20 cellular contexts compared by ENCODE assay signal in the genomic region with DNA sequence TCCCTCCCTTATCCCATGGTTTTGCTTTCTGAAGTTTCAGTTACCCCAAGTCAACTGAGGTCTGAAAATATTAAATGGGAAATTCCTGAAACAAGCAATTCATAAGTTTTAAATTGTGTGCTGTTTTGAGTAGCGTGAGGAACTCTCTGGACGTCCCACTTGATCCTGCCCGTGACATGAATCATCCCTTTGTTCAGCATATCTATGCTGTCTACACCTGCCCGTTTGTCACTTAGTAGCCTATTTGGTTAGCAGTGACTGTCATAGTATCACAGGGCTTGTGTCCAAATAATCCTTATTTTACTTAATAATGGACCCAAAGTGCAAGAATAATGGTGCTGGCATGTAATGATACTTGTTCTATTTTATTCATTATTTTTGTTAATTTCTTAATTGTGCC. TPM values are rescaled to one million over a fixed set of nuclear protein-coding genes. Genes with fewer than 3 reads are reported as not detected.
DNase-seq lines count a peak whose midpoint lies in the region; ATAC-seq, FAIRE-seq and TF ChIP-seq lines count a peak whose summit lies in the region.
"Had no signal": no experiment of that assay in that cellular context is flagged by ENCODE, and none has a peak within 500 bp of the region (broad histone marks: within the 10 kb centered on the region; RNA-seq: fewer than 3 reads in every experiment).

No MANE protein-coding gene starts in this region.

- no peak for ATAC-seq in K562
- ATAC-seq: PC-3 had no signal

- peaks cover 20% of the 10 kb centered on the region for H4K20me1 ChIP-seq in K562 (replicated peaks; ENCODE audit: control insufficient read depth, insufficient read depth, low read length)

- CTCF ChIA-PET in MCF 10A (lab: Yijun Ruan, JAX) = interaction anchor here (1.0 kb wide), 1 partner anchor 12 kb away, joined by 3 read pairs; no protein-coding TSS in a partner anchor
- CTCF ChIA-PET in K562 (lab: Yijun Ruan, JAX; ENCODE audit: low intra/inter-chr PET ratio) = no interaction called here

- peak overlapping the region; percentile 13 for H3K4me2 ChIP-seq in K562 (ENCODE audit: insufficient read depth, low read length)
- H3K4me2 ChIP-seq: KMS-11 had no signal

- TF ChIP-seq CTCF in MCF 10A (IDR thresholded peaks at IDR 0.05; ENCODE audit: unreplicated experiment) = no peak
- TF ChIP-seq CTCF in breast epithelium (IDR thresholded peaks at IDR 0.05) = no peak
- TF ChIP-seq CTCF in K562 (IDR thresholded peaks at IDR 0.05 in 2 of 3, conservative IDR thresholded peaks at IDR 0.05 in 1 of 3; ENCODE audit: insufficient read depth in 2 of 3, low read depth in 1 of 3, low read length in 3 of 3) = no peak
- no peak for TF ChIP-seq CTCF in testis (IDR thresholded peaks at IDR 0.05)

- no peak for TF ChIP-seq RAD21 in K562 (CRISPR knock-in tag; conservative IDR thresholded peaks at IDR 0.05 in 1 of 2, IDR thresholded peaks at IDR 0.05 in 1 of 2)

- H3K36me3 ChIP-seq in breast epithelium (no peaks in the 10 kb centered on the region), K562 (ENCODE audit: control insufficient read depth, insufficient read depth, low read length) (peaks cover 56% of the 10 kb centered on the region), testis (ENCODE audit: low read depth, missing control alignments) (no peaks in the 10 kb centered on the region)

- intact Hi-C loops in MCF 10A (cut with micrococcal nuclease) = no loop called here
- intact Hi-C loops in breast epithelium (cut with DNase I; ENCODE audit: low total_unique reads) = no loop called here
- intact Hi-C loops in K562 (cut with micrococcal nuclease) = loop anchor here (5.0 kb wide), 1 partner anchor 37 kb away; the partner anchor contains the start of gene LATS1
- intact Hi-C loops in testis (cut with DNase I; ENCODE audit: low total_unique reads) = no loop called here

- H3K79me2 ChIP-seq in K562 (ENCODE audit: control insufficient read depth, insufficient read depth, low read length) = peaks cover 99% of the 10 kb centered on the region

- peak overlapping the region; percentile 81 for H3K27ac Mint-ChIP-seq in MCF 10A (ENCODE audit: low read depth, unreplicated experiment)
- H3K27ac Mint-ChIP-seq: B cell; CD4-positive, alpha-beta memory T cell had no signal

- FAIRE-seq in K562 (lab: Jason Lieb, UNC) = no peak

- H3K4me1 ChIP-seq in breast epithelium (peaks cover 0 to 3% of the 10 kb centered on the region in 2 donors), K562 (replicated peaks in 1 of 2; ENCODE audit: control insufficient read depth in 2 of 2, insufficient read depth in 2 of 2, low read length in 2 of 2) (peaks cover 26 to 31% of the 10 kb centered on the region in 2 experiments), testis (peaks cover 6% of the 10 kb centered on the region)

- H3K9me3 ChIP-seq in breast epithelium = no peaks in the 10 kb centered on the region
- H3K9me3 ChIP-seq in K562 (replicated peaks; ENCODE audit: control insufficient read depth, insufficient read depth, low read depth, low read length) = 0 out of 2 replicates have a peak, but pooled peaks cover 2% of the 10 kb centered on the region
- H3K9me3 ChIP-seq in testis = no peaks in the 10 kb centered on the region

- no peaks in the 10 kb centered on the region for H3K27me3 Mint-ChIP-seq in MCF 10A (ENCODE audit: insufficient read depth, unreplicated experiment)
- H3K27me3 Mint-ChIP-seq: B cell; CD4-positive, alpha-beta memory T cell had no signal

- no peaks in the 10 kb centered on the region for H3K9me1 ChIP-seq in K562 (ENCODE audit: control insufficient read depth, insufficient read depth, low read length)

- no peak for TF ChIP-seq EP300 in K562 (IDR thresholded peaks at IDR 0.05; ENCODE audit: low read length)

- peaks cover 27% of the 10 kb centered on the region for H3K36me3 Mint-ChIP-seq in MCF 10A (ENCODE audit: insufficient read depth, unreplicated experiment)

- no peaks in the 10 kb centered on the region for H3K9me3 Mint-ChIP-seq in MCF 10A (ENCODE audit: unreplicated experiment)
- H3K9me3 Mint-ChIP-seq: CD4-positive, alpha-beta memory T cell had no signal

- H3K4me1 Mint-ChIP-seq in MCF 10A (ENCODE audit: insufficient read depth, unreplicated experiment) = peaks cover 10% of the 10 kb centered on the region

- DNase-seq in MCF 10A (ENCODE audit: unreplicated experiment) = no peak
- no peak for DNase-seq in breast epithelium (ENCODE audit: low spot score in 2 of 2)
- DNase-seq in K562 (ENCODE audit: extremely low read depth in 1 of 4, low spot score in 3 of 4) = peak in 1 of 4 experiments; percentile 20
- DNase-seq in myocyte (ENCODE audit: low read depth) = peak; percentile 16
- DNase-seq in testis = peak; percentile 65
- no peak for DNase-seq in kidney glomerular epithelial cell (lab: John Stamatoyannopoulos, UW)
- no peak for DNase-seq in NCI-H1105 (lab: John Stamatoyannopoulos, UW)
- no peak for DNase-seq in hippocampal formation (lab: John Stamatoyannopoulos, UW)
- DNase-seq: CD4-positive, alpha-beta memory T cell; DMS153; MM.1S; NCI-H1092; NCI-H1694 treated with DMSO at 0.1 percent for 48 hours; NCI-H510A treated with DMSO at 0.1 percent for 48 hours; NCI-H774; PC-3; SIG-M5 had no signal

- H3K27ac ChIP-seq in breast epithelium (no peak overlapping the region), K562 (ENCODE audit: extremely low read depth, low read depth, low read length) (peak overlapping the region; percentile 2; the same call in 1 of the 3 replicates), testis (peak overlapping the region in 1 of 2 donors; percentile 53)
- H3K27ac ChIP-seq: KMS-11, RWPE1 had no signal

- H2AFZ ChIP-seq in K562 (ENCODE audit: low read depth, low read length) = no peak overlapping the region

- no peak overlapping the region for H3K9ac ChIP-seq in K562 (ENCODE audit: insufficient read depth in 1 of 2, low read depth in 2 of 2, low read length in 2 of 2)
- H3K9ac ChIP-seq: KMS-11 had no signal

- POLR2A ChIA-PET in MCF 10A (lab: Yijun Ruan, JAX) = interaction anchor here (0.5 kb wide), 1 partner anchor 11 kb away, joined by 5 read pairs; no protein-coding TSS in a partner anchor
- POLR2A ChIA-PET in K562 (lab: Yijun Ruan, JAX) = interaction anchor here (0.7 to 2.2 kb wide), 3 partner anchors 9 to 63 kb away, joined by 3 to 5 read pairs (median 4); no protein-coding TSS in a partner anchor

- H3K4me3 Mint-ChIP-seq in MCF 10A (ENCODE audit: unreplicated experiment) = no peak overlapping the region
- H3K4me3 Mint-ChIP-seq: B cell; CD4-positive, alpha-beta memory T cell had no signal

- in situ Hi-C loops in K562 (cut with MboI) = no loop called here

- no TSS peak for BruUV-seq in MCF 10A (replicated peaks; lab: Mats Ljungman, UMichigan)
- no TSS peak for BruUV-seq in K562 (replicated peaks; lab: Mats Ljungman, UMichigan)

- no peak overlapping the region for H3K4me3 ChIP-seq in breast epithelium
- H3K4me3 ChIP-seq in K562 = no peak overlapping the region
- H3K4me3 ChIP-seq in testis = no peak overlapping the region

- WGBS in K562 (ENCODE audit: insufficient coverage, low coverage, missing lambda C conversion rate) = 63% methylated on average over 4 of the region's 4 CpGs
- 66 to 78% methylated on average over 4 of the region's 4 CpGs for WGBS in testis, 2 donors

- H3K27me3 ChIP-seq in breast epithelium = no peaks in the 10 kb centered on the region
- H3K27me3 ChIP-seq in K562 (ENCODE audit: control insufficient read depth in 2 of 2, insufficient read depth in 2 of 2, low read length in 2 of 2) = no peaks in the 10 kb centered on the region
- no peaks in the 10 kb centered on the region for H3K27me3 ChIP-seq in testis

- TF ChIP-seq POLR2A in breast epithelium (IDR thresholded peaks at IDR 0.05) (no peak), K562 (conservative IDR thresholded peaks at IDR 0.05) (no peak), testis (IDR thresholded peaks at IDR 0.05) (no peak)

RNA-seq across cellular contexts. Expression of gene PCMT1, which starts 5.0 kb away (rescaled TPM):
- total RNA-seq in MCF 10A (2022) (117 and 121 TPM in 2 replicates), breast epithelium (100 to 1,000 TPM; 111 to 148 (median 121) TPM), K562 (2014; rRNA removed) (302 and 327 TPM in 2 replicates), K562 (2014; rRNA removed; fragmentation: Illumina TruSeq; extraction: Trizol) (235 and 246 TPM in 2 replicates), K562 (2015; rRNA removed; fragmentation: Illumina TruSeq; extraction: Trizol) (215 and 217 TPM in 2 replicates), K562 (2021) (231 and 238 TPM in 2 replicates), myocyte (114 and 213 TPM in 2 replicates), testis (100 to 1,000 TPM; 196 to 220 TPM)
- total RNA-seq in K562 (2011; cell fraction: chromatin; rRNA removed; ENCODE audit: low replicate concordance) = 143 TPM in 2 replicates
- total RNA-seq in K562 (2011; cell fraction: nucleolus; rRNA removed) = 190 and 200 TPM in 2 replicates
- 178 and 226 TPM in 2 replicates for total RNA-seq in K562 (2011; cell fraction: nucleoplasm; rRNA removed)
- polyA plus RNA-seq in K562 (2011; rRNA removed) (307 and 425 TPM in 2 replicates), K562 (2014; fragmentation: Illumina TruSeq; extraction: Trizol) (303 and 361 TPM in 2 replicates), K562 (2014; fragmentation: Nextera tagmentation; extraction: Ambion mirVana) (100 to 1,000 TPM; 536 to 541 TPM), K562 (2014; rRNA removed) (411 and 464 TPM in 2 replicates), testis (ENCODE audit: insufficient read depth, low read depth, low replicate concordance) (192 TPM)
- 302 and 333 TPM in 2 replicates for polyA plus RNA-seq in K562 (2011; cell fraction: cytosol; rRNA removed)
- polyA plus RNA-seq in K562 (2011; cell fraction: nucleus; rRNA removed) = 61.1 and 83.0 TPM in 2 replicates
- polyA plus RNA-seq in K562 (2012) = 178 and 267 TPM in 2 replicates
- 317 and 349 TPM in 2 replicates for polyA minus RNA-seq in K562 (2011; rRNA and poly(A)+ RNA removed)
- 86.4 and 132 TPM in 2 replicates for polyA minus RNA-seq in K562 (2011; cell fraction: cytosol; rRNA and poly(A)+ RNA removed)
- 29.5 and 35.4 TPM in 2 replicates for polyA minus RNA-seq in K562 (2011; cell fraction: nucleus; rRNA and poly(A)+ RNA removed)
- polyA plus RNA-seq in myocyte (2012) = 96.1 TPM

RNA-seq across cellular contexts. Expression of gene NUP43, which starts 8.2 kb away (rescaled TPM):
- total RNA-seq in MCF 10A (2022) = 47.8 and 50.5 TPM in 2 replicates
- 10 to 100 TPM; 15.5 to 27.8 (median 22.6) TPM for total RNA-seq in breast epithelium
- 105 and 121 TPM in 2 replicates for total RNA-seq in K562 (2011; cell fraction: chromatin; rRNA removed; ENCODE audit: low replicate concordance)
- total RNA-seq in K562 (2011; cell fraction: nucleolus; rRNA removed) = 31.3 and 32.5 TPM in 2 replicates
- total RNA-seq in K562 (2011; cell fraction: nucleoplasm; rRNA removed) = 51.2 and 83.9 TPM in 2 replicates
- total RNA-seq in K562 (2014; rRNA removed) = 44.7 and 50.5 TPM in 2 replicates
- 112 and 127 TPM in 2 replicates for total RNA-seq in K562 (2014; rRNA removed; fragmentation: Illumina TruSeq; extraction: Trizol)
- total RNA-seq in K562 (2015; rRNA removed; fragmentation: Illumina TruSeq; extraction: Trizol) = 78.1 and 83.6 TPM in 2 replicates
- 101 and 103 TPM in 2 replicates for total RNA-seq in K562 (2021)
- 112 and 136 TPM in 2 replicates for polyA plus RNA-seq in K562 (2011; rRNA removed)
- 35.5 and 60.8 TPM in 2 replicates for polyA plus RNA-seq in K562 (2011; cell fraction: cytosol; rRNA removed)
- 52.5 and 59.6 TPM in 2 replicates for polyA plus RNA-seq in K562 (2011; cell fraction: nucleus; rRNA removed)
- 38.4 and 46.1 TPM in 2 replicates for polyA plus RNA-seq in K562 (2012)
- polyA plus RNA-seq in K562 (2014; fragmentation: Illumina TruSeq; extraction: Trizol) = 59.5 and 67.4 TPM in 2 replicates
- 10 to 100 TPM; 28.9 to 39.7 TPM for polyA plus RNA-seq in K562 (2014; fragmentation: Nextera tagmentation; extraction: Ambion mirVana)
- polyA plus RNA-seq in K562 (2014; rRNA removed) = 53.1 and 53.4 TPM in 2 replicates
- polyA minus RNA-seq in K562 (2011; rRNA and poly(A)+ RNA removed) = 293 and 318 TPM in 2 replicates
- polyA minus RNA-seq in K562 (2011; cell fraction: cytosol; rRNA and poly(A)+ RNA removed) = 67.9 and 134 TPM in 2 replicates
- polyA minus RNA-seq in K562 (2011; cell fraction: nucleus; rRNA and poly(A)+ RNA removed) = 19.9 and 34.4 TPM in 2 replicates
- total RNA-seq in myocyte = 33.2 and 51.5 TPM in 2 replicates
- 15.3 TPM for polyA plus RNA-seq in myocyte (2012)
- total RNA-seq in testis = 10 to 100 TPM; 28.3 to 32.2 TPM
- polyA plus RNA-seq in testis (ENCODE audit: insufficient read depth, low read depth, low replicate concordance) = 14.8 TPM

RNA-seq across cellular contexts. Expression of gene LATS1, which starts 36.7 kb away (rescaled TPM):
- total RNA-seq in MCF 10A (2022) (28.8 and 34.3 TPM in 2 replicates), breast epithelium (10 to 100 TPM; 24.3 to 36.4 (median 30.2) TPM), K562 (2014; rRNA removed) (14.0 and 22.5 TPM in 2 replicates), K562 (2014; rRNA removed; fragmentation: Illumina TruSeq; extraction: Trizol) (28.4 and 32.1 TPM in 2 replicates), K562 (2015; rRNA removed; fragmentation: Illumina TruSeq; extraction: Trizol) (26.5 and 26.6 TPM in 2 replicates), K562 (2021) (33.2 and 36.3 TPM in 2 replicates), myocyte (13.5 and 13.8 TPM in 2 replicates), testis (10 to 100 TPM; 35.0 to 38.7 TPM)
- total RNA-seq in K562 (2011; cell fraction: chromatin; rRNA removed; ENCODE audit: low replicate concordance) = 46.5 and 118 TPM in 2 replicates
- 23.9 and 24.3 TPM in 2 replicates for total RNA-seq in K562 (2011; cell fraction: nucleolus; rRNA removed)
- 35.3 and 42.9 TPM in 2 replicates for total RNA-seq in K562 (2011; cell fraction: nucleoplasm; rRNA removed)
- polyA plus RNA-seq in K562 (2011; rRNA removed) (18.4 and 24.0 TPM in 2 replicates), K562 (2014; fragmentation: Illumina TruSeq; extraction: Trizol) (28.7 and 29.1 TPM in 2 replicates), K562 (2014; fragmentation: Nextera tagmentation; extraction: Ambion mirVana) (1 to 10 TPM; 5.0 to 5.6 TPM), K562 (2014; rRNA removed) (11.9 and 13.2 TPM in 2 replicates), testis (ENCODE audit: insufficient read depth, low read depth, low replicate concordance) (17.4 TPM)
- 14.4 and 17.0 TPM in 2 replicates for polyA plus RNA-seq in K562 (2011; cell fraction: cytosol; rRNA removed)
- polyA plus RNA-seq in K562 (2011; cell fraction: nucleus; rRNA removed) = 21.7 and 22.5 TPM in 2 replicates
- polyA plus RNA-seq in K562 (2012) = 15.0 and 16.6 TPM in 2 replicates
- 60.3 and 69.3 TPM in 2 replicates for polyA minus RNA-seq in K562 (2011; rRNA and poly(A)+ RNA removed)
- 31.1 and 31.3 TPM in 2 replicates for polyA minus RNA-seq in K562 (2011; cell fraction: cytosol; rRNA and poly(A)+ RNA removed)
- 22.2 and 41.8 TPM in 2 replicates for polyA minus RNA-seq in K562 (2011; cell fraction: nucleus; rRNA and poly(A)+ RNA removed)
- polyA plus RNA-seq in myocyte (2012) = 6.1 TPM

Comparison
In these comparisons a context has a peak if more than half of its experiments do, and no peak if none do; other contexts are left out.
1. DNase-seq: peak in myocyte (single experiment) and testis (single experiment); none in MCF 10A (single experiment), breast epithelium (0 of 2), kidney glomerular epithelial cell (single experiment), NCI-H1105 (single experiment) and hippocampal formation (0 of 2).